ENCODE assay signal across 21 cellular contexts in genomic region chr18:61883547-61883946, GRCh38. TPM values are rescaled to one million over a fixed set of nuclear protein-coding genes. Genes with fewer than 3 reads are reported as not detected.
"Had no signal": no experiment of that assay in that cellular context is flagged by ENCODE, and none has a peak within 500 bp of the region (broad histone marks: within the 10 kb centered on the region; RNA-seq: fewer than 3 reads in every experiment).

No MANE protein-coding gene starts in this region.

- ATAC-seq: activated CD8-positive, alpha-beta T cell treated with anti-CD3 and anti-CD28 coated beads, Interleukin-2, amount 10 ng/mL, durations not matched to agents 7 days and 5 days; natural killer cell treated with Interleukin-12 subunit alpha and Interleukin-12 subunit beta and Interleukin-15 and Interleukin-18, amount 100 ng/mL, for 72 hours; T-cell; upper lobe of right lung had no signal

- H3K4me2 ChIP-seq: hepatocyte had no signal

- H3K4me1 ChIP-seq: colonic mucosa, spleen, upper lobe of right lung had no signal

- H3K36me3 ChIP-seq: colonic mucosa, spleen, upper lobe of right lung, WERI-Rb-1 had no signal

- H2AFZ ChIP-seq: hepatocyte had no signal

- H3K27me3 ChIP-seq: brain microvascular endothelial cell, colonic mucosa, hepatocyte, upper lobe of right lung had no signal

- DNase-seq: activated CD4-positive, alpha-beta T cell treated with anti-CD3 and anti-CD28 coated beads, Interleukin-2, amount 50 U/mL, for 1 hour; activated CD4-positive, CD25-positive, alpha-beta regulatory T cell treated with anti-CD3 and anti-CD28 coated beads, Interleukin-2, amount 50 U/mL, for 72 hours; activated CD8-positive, alpha-beta T cell treated with anti-CD3 and anti-CD28 coated beads, Interleukin-2, amount 10 ng/mL, durations not matched to agents 7 days and 5 days; activated gamma-delta T cell treated with Interleukin-2 at 50 U/mL for 16 hours; brain microvascular endothelial cell; central memory CD4-positive, alpha-beta T cell; colonic mucosa; foreskin fibroblast; immature natural killer cell; kidney glomerular epithelial cell; left ventricle myocardium inferior; retina; spleen; stimulated activated CD4-positive, alpha-beta T cell treated with anti-CD3 and anti-CD28 coated beads, Interleukin-4, amount 100 ng/mL, for 1 hour; stimulated activated naive CD4-positive, alpha-beta T cell; T-cell; upper lobe of right lung; WERI-Rb-1 had no signal

- H3K9me3 ChIP-seq: colonic mucosa, left ventricle myocardium inferior, spleen, upper lobe of right lung had no signal

- H3K4me3 ChIP-seq: colonic mucosa, hepatocyte, left ventricle myocardium inferior, spleen, upper lobe of right lung had no signal

- FAIRE-seq: TTC549 had no signal

- H3K27ac ChIP-seq: brain microvascular endothelial cell, colonic mucosa, hepatocyte, left ventricle myocardium inferior, spleen, upper lobe of right lung, WERI-Rb-1 had no signal

RNA-seq across cellular contexts. Expression of gene RNF152, which starts 9.3 kb away (rescaled TPM):
- total RNA-seq: activated CD8-positive, alpha-beta T cell treated with anti-CD3 and anti-CD28 coated beads, Interleukin-2, amount 10 ng/mL, durations not matched to agents 7 days and 5 days had no signal
